ENCODE assay signal across 10 cellular contexts in the genomic region with DNA sequence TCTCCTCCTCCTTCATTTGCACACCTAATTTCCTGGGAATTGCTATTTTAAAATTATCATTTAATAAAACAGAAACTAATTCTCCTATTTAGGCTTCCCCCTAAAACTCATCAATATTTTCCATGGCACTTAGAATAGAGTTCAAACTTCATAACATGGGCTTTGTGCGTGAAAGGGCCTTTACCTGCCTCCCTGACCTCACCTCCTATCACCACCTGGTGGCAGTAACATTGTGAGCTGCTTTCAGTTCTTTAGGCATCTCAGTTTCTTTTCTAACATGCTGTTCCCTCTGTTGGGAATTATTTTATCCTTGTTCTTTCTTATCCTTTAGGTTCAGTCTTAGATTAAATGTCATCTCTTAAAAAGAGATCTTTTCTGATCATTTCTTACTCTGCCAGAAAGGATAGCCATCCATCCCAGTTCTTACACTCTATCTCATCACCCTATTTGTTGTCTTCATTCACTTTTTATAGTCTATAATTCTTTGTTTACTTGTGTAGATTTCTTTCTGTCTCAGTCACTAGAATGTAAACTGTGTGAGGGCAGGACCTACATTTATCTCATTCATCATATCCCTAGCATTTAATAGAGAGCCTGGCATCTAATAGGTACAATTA.
DNase-seq lines count a peak whose midpoint lies in the region; ATAC-seq and TF ChIP-seq lines count a peak whose summit lies in the region.
"Had no signal": no experiment of that assay in that cellular context is flagged by ENCODE, and none has a peak within 500 bp of the region (broad histone marks: within the 10 kb centered on the region; RNA-seq: fewer than 3 reads in every experiment).

No MANE protein-coding gene starts in this region.

- H3K27me3 Mint-ChIP-seq in MCF 10A (ENCODE audit: insufficient read depth, unreplicated experiment), result no peaks in the 10 kb centered on the region

- H3K4me3 Mint-ChIP-seq in MCF 10A (ENCODE audit: unreplicated experiment), result no peak overlapping the region

- WGBS in stomach, 5 donors, result 55 to 83% (median 69%) methylated on average over 1 of the region's 1 CpG

- POLR2A ChIA-PET in MCF 10A (lab: Yijun Ruan, JAX), result interaction anchor here (0.7 to 1.5 kb wide), 4 partner anchors 83 to 266 kb away, joined by 3 to 5 read pairs (median 3); no protein-coding TSS in a partner anchor

- TF ChIP-seq EP300 in stomach (IDR thresholded peaks at IDR 0.05), result no peak

- no peaks in the 10 kb centered on the region for H3K9me3 Mint-ChIP-seq in MCF 10A (ENCODE audit: unreplicated experiment)

- H3K27ac Mint-ChIP-seq in MCF 10A (ENCODE audit: low read depth, unreplicated experiment), result no peak overlapping the region

- TF ChIP-seq CTCF in MCF 10A (IDR thresholded peaks at IDR 0.05; ENCODE audit: unreplicated experiment) (peak; percentile 57), breast epithelium (IDR thresholded peaks at IDR 0.05) (no peak), stomach (IDR thresholded peaks at IDR 0.05) (peak in 5 of 7 experiments; percentile 9 to 54 (median 33))

- H3K4me1 ChIP-seq in breast epithelium, result no peaks in the 10 kb centered on the region
- peaks cover 0 to 15% (median 2%) of the 10 kb centered on the region in 4 donors for H3K4me1 ChIP-seq in stomach

- DNase-seq in MCF 10A (ENCODE audit: unreplicated experiment) (peak; percentile 59), breast epithelium (ENCODE audit: low spot score in 2 of 2) (no peak), NCI-H146 treated with DMSO at 0.1 percent for 48 hours (lab: John Stamatoyannopoulos, UW; ENCODE audit: unreplicated experiment) (peak; percentile 38), dermis blood vessel endothelial cell (peak; percentile 26), stomach (no peak), substantia nigra (lab: John Stamatoyannopoulos, UW) (no peak)

- H3K9me3 ChIP-seq in breast epithelium (no peaks in the 10 kb centered on the region), stomach (no peaks in the 10 kb centered on the region)
- H3K9me3 ChIP-seq: neutrophil had no signal

- H3K36me3 Mint-ChIP-seq in MCF 10A (ENCODE audit: insufficient read depth, unreplicated experiment), result no peaks in the 10 kb centered on the region

- no peak for ATAC-seq in HG03520 (IDR thresholded peaks at IDR 0.05; ENCODE audit: unreplicated experiment)
- ATAC-seq in HG03378 (IDR thresholded peaks at IDR 0.05; ENCODE audit: unreplicated experiment), result no peak

- no peak overlapping the region for H3K27ac ChIP-seq in breast epithelium
- H3K27ac ChIP-seq in stomach, result no peak overlapping the region
- H3K27ac ChIP-seq in substantia nigra (ENCODE audit: low read depth, low read length, poor library complexity, severe bottlenecking), result no peak overlapping the region
- H3K27ac ChIP-seq: coronary artery, neutrophil had no signal

- H3K4me3 ChIP-seq in breast epithelium (no peak overlapping the region), stomach (no peak overlapping the region)
- H3K4me3 ChIP-seq: coronary artery had no signal

- peaks cover 9% of the 10 kb centered on the region for H3K4me1 Mint-ChIP-seq in MCF 10A (ENCODE audit: insufficient read depth, unreplicated experiment)

- H3K36me3 ChIP-seq in breast epithelium, result no peaks in the 10 kb centered on the region
- no peaks in the 10 kb centered on the region for H3K36me3 ChIP-seq in stomach
- H3K36me3 ChIP-seq: neutrophil had no signal

- CTCF ChIA-PET in MCF 10A (lab: Yijun Ruan, JAX), result interaction anchor here (0.5 to 3.4 kb wide), 11 partner anchors 9 to 333 kb away, joined by 3 to 19 read pairs (median 4); no protein-coding TSS in a partner anchor

- no TSS peak for BruUV-seq in MCF 10A (replicated peaks; lab: Mats Ljungman, UMichigan)

- intact Hi-C loops in MCF 10A (cut with micrococcal nuclease) (loop anchor here (2.0 to 5.0 kb wide), 5 partner anchors 83 to 388 kb away; no protein-coding TSS in a partner anchor), breast epithelium (cut with DNase I; ENCODE audit: low total_unique reads) (no loop called here), stomach (cut with DNase I; ENCODE audit: low total_unique reads) (no loop called here)

- TF ChIP-seq POLR2A in breast epithelium (IDR thresholded peaks at IDR 0.05) (no peak), stomach (IDR thresholded peaks at IDR 0.05) (no peak)

- H3K27me3 ChIP-seq in breast epithelium (no peaks in the 10 kb centered on the region), stomach (no peaks in the 10 kb centered on the region)
- H3K27me3 ChIP-seq: neutrophil had no signal

Comparison
In these comparisons a context has a peak if more than half of its experiments do, and no peak if none do; other contexts are left out.
1. DNase-seq: peak in MCF 10A (single experiment), NCI-H146 treated with DMSO at 0.1 percent for 48 hours (single experiment) and dermis blood vessel endothelial cell (single experiment); none in breast epithelium (0 of 2), stomach (single experiment) and substantia nigra (0 of 49).
2. CTCF ChIP-seq: peak in MCF 10A (single experiment) and stomach (5 of 7); none in breast epithelium (0 of 3).